18 cellular contexts compared by ENCODE assay signal in genomic region chr12:64797156-64797555, GRCh38.
"Had no signal": no experiment of that assay in that cellular context is flagged by ENCODE, and none has a peak within 500 bp of the region (broad histone marks: within the 10 kb centered on the region; RNA-seq: fewer than 3 reads in every experiment).

No MANE protein-coding gene starts in this region.

- H3K79me2 ChIP-seq: parathyroid adenoma had no signal

- H3K9ac ChIP-seq: parathyroid adenoma had no signal

- H3K27ac ChIP-seq: ascending aorta, breast epithelium, neutrophil, parathyroid adenoma, sigmoid colon, spleen, testis had no signal

- H3K36me3 ChIP-seq: ascending aorta, breast epithelium, neutrophil, sigmoid colon, spleen had no signal

- H3K4me1 ChIP-seq: ascending aorta, breast epithelium, parathyroid adenoma, sigmoid colon, testis had no signal

- H3K4me3 ChIP-seq: ascending aorta, breast epithelium, sigmoid colon, spleen, testis had no signal

- DNase-seq: activated CD4-positive, alpha-beta T cell treated with anti-CD3 and anti-CD28 coated beads, Interleukin-2, amount 50 U/mL, for 4 hours; activated gamma-delta T cell; cerebellar nuclear complex; effector CD4-positive, alpha-beta T cell; foreskin fibroblast; hypothalamus; kidney; mesendoderm; sigmoid colon; spleen; stimulated activated CD4-positive, alpha-beta T cell treated with anti-CD3 and anti-CD28 coated beads, Interleukin-4, amount 100 ng/mL, for 4 hours; testis had no signal

- H2AFZ ChIP-seq: parathyroid adenoma had no signal

- H3K9me3 ChIP-seq: ascending aorta, breast epithelium, neutrophil, sigmoid colon, spleen, testis had no signal

- H3K27me3 ChIP-seq: ascending aorta, breast epithelium, neutrophil, sigmoid colon, testis had no signal

- ATAC-seq: natural killer cell treated with Interleukin-12 subunit alpha and Interleukin-12 subunit beta and Interleukin-15 and Interleukin-18, amount 100 ng/mL, for 72 hours; stimulated activated memory B cell treated with anti-CD40 and anti-IgM and Interleukin-4, amounts not matched to agents 10 μg/mL and 1 μg/mL and 100 μg/mL, for 72 hours had no signal
